ENCODE assay signal across 14 cellular contexts in genomic region chr3:156762631-156763185, GRCh38.
A peak's percentile ranks its signal among the peaks of the same experiment; 100 is the strongest.
DNase-seq lines count a peak whose midpoint lies in the region; ATAC-seq, FAIRE-seq and TF ChIP-seq lines count a peak whose summit lies in the region.
"Had no signal": no experiment of that assay in that cellular context is flagged by ENCODE, and none has a peak within 500 bp of the region (broad histone marks: within the 10 kb centered on the region; RNA-seq: fewer than 3 reads in every experiment).

No MANE protein-coding gene starts in this region.

- intact Hi-C loops in heart left ventricle (cut with DNase I) = loop anchor here in 1 of 10 donors (5.0 kb wide), 1 partner anchor 315 kb away; no protein-coding TSS in a partner anchor
- intact Hi-C loops in left ventricle myocardium inferior (cut with micrococcal nuclease) = no loop called here
- intact Hi-C loops in left lung (cut with DNase I) = no loop called here

- TF ChIP-seq POLR2A in heart left ventricle (IDR thresholded peaks at IDR 0.05) = no peak

- no peak for DNase-seq in heart left ventricle
- no peak for DNase-seq in left ventricle myocardium inferior
- DNase-seq in bronchial epithelial cell (ENCODE audit: low read depth) = peak; percentile 58
- no peak for DNase-seq in left lung
- no peak for DNase-seq in T-helper 9 cell
- DNase-seq in DMS53 treated with DMSO at 0.1 percent for 48 hours (lab: John Stamatoyannopoulos, UW; ENCODE audit: unreplicated experiment) = no peak
- DNase-seq: activated CD8-positive, alpha-beta memory T cell treated with anti-CD3 and anti-CD28 coated beads, Interleukin-2, amount 50 U/mL, for 4 hours; adrenal gland; islet precursor cell; nucleus accumbens; stimulated activated CD4-positive, alpha-beta T cell treated with anti-CD3 and anti-CD28 coated beads, Interleukin-4, amount 100 ng/mL, for 1 hour; stomach had no signal

- no peak for TF ChIP-seq CTCF in heart left ventricle (IDR thresholded peaks at IDR 0.05)
- TF ChIP-seq CTCF in left ventricle myocardium inferior (IDR thresholded peaks at IDR 0.05; ENCODE audit: borderline replicate concordance) = no peak
- no peak for TF ChIP-seq CTCF in bronchial epithelial cell (IDR thresholded peaks at IDR 0.05; ENCODE audit: insufficient read depth, low read length, severe bottlenecking)
- TF ChIP-seq CTCF in left lung (IDR thresholded peaks at IDR 0.05) = no peak

- H3K4me1 ChIP-seq in heart left ventricle (peaks cover 0 to 18% (median 2%) of the 10 kb centered on the region in 12 donors), left ventricle myocardium inferior (peaks cover 23% of the 10 kb centered on the region), left lung (no peaks in the 10 kb centered on the region)
- H3K4me1 ChIP-seq: adrenal gland had no signal

- no peak overlapping the region for H3K4me3 ChIP-seq in heart left ventricle
- no peak overlapping the region for H3K4me3 ChIP-seq in left ventricle myocardium inferior
- H3K4me3 ChIP-seq in bronchial epithelial cell (ENCODE audit: low read depth, low read length) = no peak overlapping the region
- H3K4me3 ChIP-seq in left lung = no peak overlapping the region
- H3K4me3 ChIP-seq: adrenal gland, stomach had no signal

- H3K27ac ChIP-seq in heart left ventricle (no peak overlapping the region), left ventricle myocardium inferior (replicated peaks) (no peak overlapping the region), left lung (no peak overlapping the region)
- H3K27ac ChIP-seq: adrenal gland had no signal

- 47 to 65% (median 54%) methylated on average over 4 of the region's 4 CpGs for WGBS in heart left ventricle, 4 donors

- no peak for FAIRE-seq in bronchial epithelial cell (lab: Jason Lieb, UNC)

- peak; percentile 26 to 61 (median 60) for ATAC-seq in heart left ventricle
- peak; percentile 47 for ATAC-seq in left lung
- ATAC-seq in GM19455 (IDR thresholded peaks at IDR 0.05; ENCODE audit: unreplicated experiment) = no peak
- no peak for ATAC-seq in GM18858 (IDR thresholded peaks at IDR 0.05; ENCODE audit: unreplicated experiment)

- no peaks in the 10 kb centered on the region for H3K27me3 ChIP-seq in heart left ventricle
- no peaks in the 10 kb centered on the region for H3K27me3 ChIP-seq in left ventricle myocardium inferior (ENCODE audit: low read depth)
- H3K27me3 ChIP-seq in bronchial epithelial cell (ENCODE audit: control insufficient read depth, insufficient read depth, low read length) = no peaks in the 10 kb centered on the region
- H3K27me3 ChIP-seq in left lung = no peaks in the 10 kb centered on the region
- H3K27me3 ChIP-seq: adrenal gland, stomach had no signal

- H3K36me3 ChIP-seq in heart left ventricle = no peaks in the 10 kb centered on the region
- H3K36me3 ChIP-seq in left ventricle myocardium inferior = no peaks in the 10 kb centered on the region
- H3K36me3 ChIP-seq in bronchial epithelial cell (ENCODE audit: control insufficient read depth, insufficient read depth, low read length) = no peaks in the 10 kb centered on the region
- H3K36me3 ChIP-seq in left lung = no peaks in the 10 kb centered on the region
- H3K36me3 ChIP-seq: adrenal gland, stomach had no signal

- H3K9me3 ChIP-seq in heart left ventricle = peaks cover 0 to 4% (median 0%) of the 10 kb centered on the region in 12 donors
- H3K9me3 ChIP-seq in left ventricle myocardium inferior (replicated peaks) = peaks cover 3% of the 10 kb centered on the region
- no peaks in the 10 kb centered on the region for H3K9me3 ChIP-seq in left lung
- H3K9me3 ChIP-seq: adrenal gland, stomach had no signal

Comparison
In these comparisons a context has a peak if more than half of its experiments do, and no peak if none do; other contexts are left out.
1. ATAC-seq: peak in heart left ventricle (4 of 4) and left lung (single experiment); none in GM19455 (single experiment) and GM18858 (single experiment).